8 cellular contexts compared by ENCODE assay signal in genomic region chr12:57456145-57456700, GRCh38.
DNase-seq lines count a peak whose midpoint lies in the region; ATAC-seq lines count a peak whose summit lies in the region.

No MANE protein-coding gene starts in this region.

- DNase-seq in NCI-H1105 treated with DMSO at 0.1 percent for 48 hours (lab: John Stamatoyannopoulos, UW) (peak; percentile 6), NCI-H1105 (lab: John Stamatoyannopoulos, UW) (no peak), HAP-1 (ENCODE audit: low spot score in 2 of 2) (peak; percentile 53 to 78), NCI-H82 (lab: John Stamatoyannopoulos, UW) (peak; percentile 92), iPS-NIHi7 (ENCODE audit: extremely low spot score) (peak; percentile 60)
- peak; percentile 55 for DNase-seq in activated naive CD4-positive, alpha-beta T cell treated with anti-CD3 and anti-CD28 coated beads, Interleukin-2, amount 50 U/mL, for 16 hours
- peak; percentile 67 for DNase-seq in stimulated activated naive CD8-positive, alpha-beta T cell treated with anti-CD3 and anti-CD28 coated beads, Interleukin-15, Interleukin-2, amounts not matched to agents 100 U/mL and 50 U/mL, for 24 hours

- H3K27me3 ChIP-seq in HAP-1 (ENCODE audit: low read depth) = no peaks in the 10 kb centered on the region

- in situ Hi-C loops in HAP-1 (cut with MboI; ENCODE audit: low sequenced_read_pairs) = loop anchor here (5.0 kb wide), 1 partner anchor 194 kb away; no protein-coding TSS in a partner anchor

- H3K4me3 ChIP-seq in HAP-1 = peak overlapping the region; percentile 12

- no peaks in the 10 kb centered on the region for H3K9me3 ChIP-seq in HAP-1

- no peaks in the 10 kb centered on the region for H3K36me3 ChIP-seq in HAP-1 (replicated peaks)

- peak; percentile 44 for ATAC-seq in stimulated activated naive CD8-positive, alpha-beta T cell treated with anti-CD3 and anti-CD28 coated beads, Interleukin-15, Interleukin-2, amounts not matched to agents 100 U/mL and 50 U/mL, for 24 hours
- no peak for ATAC-seq in HG03442 (IDR thresholded peaks at IDR 0.05; ENCODE audit: unreplicated experiment)

- peaks cover 12% of the 10 kb centered on the region for H3K4me1 ChIP-seq in HAP-1
